In genomic region chr6:52641826-52642225, GRCh38 we compare ENCODE assay signal across 15 cellular contexts. TPM values are rescaled to one million over a fixed set of nuclear protein-coding genes. Genes with fewer than 3 reads are reported as not detected.
A peak's percentile ranks its signal among the peaks of the same experiment; 100 is the strongest.
DNase-seq lines count a peak whose midpoint lies in the region; ATAC-seq and TF ChIP-seq lines count a peak whose summit lies in the region.
"Had no signal": no experiment of that assay in that cellular context is flagged by ENCODE, and none has a peak within 500 bp of the region (broad histone marks: within the 10 kb centered on the region; RNA-seq: fewer than 3 reads in every experiment).

No MANE protein-coding gene starts in this region.

- ATAC-seq in heart left ventricle: peak in 3 of 4 donors; percentile 56 to 63 (median 58)
- no peak for ATAC-seq in GM21825 (IDR thresholded peaks at IDR 0.05; ENCODE audit: unreplicated experiment)
- ATAC-seq in GM21529 (IDR thresholded peaks at IDR 0.05; ENCODE audit: unreplicated experiment): no peak
- ATAC-seq in activated CD4-positive, CD25-positive, alpha-beta regulatory T cell treated with anti-CD3 and anti-CD28 coated beads, Interleukin-2, amount 50 U/mL, for 24 hours: no peak
- ATAC-seq: Panc1 had no signal

- no peaks in the 10 kb centered on the region for H3K9me3 Mint-ChIP-seq in endodermal cell

- in situ Hi-C loops in transverse colon (cut with MboI; ENCODE audit: low pct_ligation_motif_present in 1 of 4, low pct_unique_long_range_greater_than_20kb in 1 of 4, low sequenced_read_pairs in 3 of 4): no loop called here

- WGBS in heart left ventricle, 4 donors: 39 to 50% (median 45%) methylated on average over 3 of the region's 3 CpGs
- 89% methylated on average over 3 of the region's 3 CpGs for WGBS in endodermal cell (ENCODE audit: insufficient coverage in 1 of 2, insufficient read length in 1 of 2), 2 experiments
- WGBS in transverse colon (ENCODE audit: low coverage in 1 of 2), 2 donors: 53 to 55% methylated on average over 3 of the region's 3 CpGs

- intact Hi-C loops in heart left ventricle (cut with DNase I) (no loop called here), left ventricle myocardium inferior (cut with micrococcal nuclease) (no loop called here), transverse colon (cut with DNase I; ENCODE audit: low total_unique reads) (no loop called here)

- H3K27ac ChIP-seq in heart left ventricle (peak overlapping the region in 1 of 12 donors; percentile 69), left ventricle myocardium inferior (replicated peaks) (no peak overlapping the region), endodermal cell (ENCODE audit: low read depth, low read length) (no peak overlapping the region), transverse colon (peak overlapping the region in 1 of 4 donors; percentile 5)
- H3K27ac ChIP-seq: epithelial cell of prostate, KMS-11, parathyroid adenoma had no signal

- H3K9me3 ChIP-seq in heart left ventricle: no peaks in the 10 kb centered on the region
- H3K9me3 ChIP-seq in left ventricle myocardium inferior (replicated peaks): no peaks in the 10 kb centered on the region
- no peaks in the 10 kb centered on the region for H3K9me3 ChIP-seq in endodermal cell (ENCODE audit: control insufficient read depth, low read length)
- no peaks in the 10 kb centered on the region for H3K9me3 ChIP-seq in transverse colon

- H3K36me3 ChIP-seq in heart left ventricle (no peaks in the 10 kb centered on the region), left ventricle myocardium inferior (no peaks in the 10 kb centered on the region), endodermal cell (ENCODE audit: control insufficient read depth, insufficient read depth, low read length) (no peaks in the 10 kb centered on the region), transverse colon (no peaks in the 10 kb centered on the region)

- no peak overlapping the region for H3K9ac ChIP-seq in endodermal cell (ENCODE audit: extremely low read depth, low read length, poor library complexity, severe bottlenecking)
- H3K9ac ChIP-seq: KMS-11, parathyroid adenoma had no signal

- H3K27me3 ChIP-seq in heart left ventricle: peaks cover 0 to 13% (median 0%) of the 10 kb centered on the region in 9 donors
- peaks cover 20% of the 10 kb centered on the region for H3K27me3 ChIP-seq in left ventricle myocardium inferior (ENCODE audit: low read depth)
- no peaks in the 10 kb centered on the region for H3K27me3 ChIP-seq in endodermal cell (ENCODE audit: control insufficient read depth, insufficient read depth, low read length, poor library complexity, severe bottlenecking)
- peaks cover 5% of the 10 kb centered on the region for H3K27me3 ChIP-seq in transverse colon

- TF ChIP-seq POLR2A in heart left ventricle (IDR thresholded peaks at IDR 0.05) (no peak), transverse colon (IDR thresholded peaks at IDR 0.05) (no peak)

- peaks cover under 1% of the 10 kb centered on the region for H3K27me3 Mint-ChIP-seq in endodermal cell (ENCODE audit: insufficient read depth)

- TF ChIP-seq CTCF in heart left ventricle (IDR thresholded peaks at IDR 0.05) (no peak), left ventricle myocardium inferior (IDR thresholded peaks at IDR 0.05; ENCODE audit: borderline replicate concordance) (no peak), endodermal cell (conservative IDR thresholded peaks at IDR 0.05) (no peak), transverse colon (IDR thresholded peaks at IDR 0.05) (no peak)

- H3K36me3 Mint-ChIP-seq in endodermal cell (ENCODE audit: low read depth): no peaks in the 10 kb centered on the region

- TF ChIP-seq EP300 in transverse colon (IDR thresholded peaks at IDR 0.05; ENCODE audit: low read depth): no peak

- peaks cover 23% of the 10 kb centered on the region for H3K4me1 Mint-ChIP-seq in endodermal cell

- H3K27ac Mint-ChIP-seq in endodermal cell: no peak overlapping the region

- H3K4me1 ChIP-seq in heart left ventricle: peaks cover 0 to 22% (median 0%) of the 10 kb centered on the region in 12 donors
- no peaks in the 10 kb centered on the region for H3K4me1 ChIP-seq in left ventricle myocardium inferior
- H3K4me1 ChIP-seq in endodermal cell (ENCODE audit: control insufficient read depth, insufficient read depth, low read length): peaks cover 11% of the 10 kb centered on the region
- peaks cover 0 to 6% (median 0%) of the 10 kb centered on the region in 4 donors for H3K4me1 ChIP-seq in transverse colon
- H3K4me1 ChIP-seq: parathyroid adenoma had no signal

- DNase-seq in heart left ventricle (no peak), left ventricle myocardium inferior (no peak), NCI-H748 (lab: John Stamatoyannopoulos, UW; ENCODE audit: unreplicated experiment) (peak; percentile 87), endodermal cell (no peak), transverse colon (no peak)
- DNase-seq: activated T-cell treated with anti-CD3 and anti-CD28 coated beads, Interleukin-2, amount 50 U/mL, for 48 hours; NCI-H2171; substantia nigra had no signal

- H3K4me3 ChIP-seq in heart left ventricle (no peak overlapping the region), left ventricle myocardium inferior (no peak overlapping the region), endodermal cell (ENCODE audit: low read length) (peak overlapping the region; percentile 41), transverse colon (no peak overlapping the region)

- H3K4me3 Mint-ChIP-seq in endodermal cell: no peak overlapping the region

RNA-seq across cellular contexts. Expression of gene TMEM14A, which starts 29.1 kb away (rescaled TPM):
- total RNA-seq in heart left ventricle (10 to 100 TPM in 2 of 9 donors, 1 to 10 TPM in 7; 5.0 to 13.5 (median 8.2) TPM), left ventricle myocardium inferior (10.9 TPM), endodermal cell (10 to 100 TPM in 1 of 2 donors, 1 to 10 TPM in 1; 9.2 to 12.6 TPM), transverse colon (10 to 100 TPM in 3 of 4 donors, not detected in 1; 12.5 to 35.8 (median 19.4) TPM)
- 1 to 10 TPM; 8.0 TPM for polyA plus RNA-seq in heart left ventricle
- 32.7 TPM for polyA plus RNA-seq in endodermal cell (2013, experiment 1 of 2)
- polyA plus RNA-seq in endodermal cell (2013, experiment 2 of 2): 30.0 TPM

Comparison
In these comparisons a context has a peak if more than half of its experiments do, and no peak if none do; other contexts are left out.
1. ATAC-seq: peak in heart left ventricle (3 of 4); none in GM21825 (single experiment), GM21529 (single experiment) and activated CD4-positive, CD25-positive, alpha-beta regulatory T cell treated with anti-CD3 and anti-CD28 coated beads, Interleukin-2, amount 50 U/mL, for 24 hours (0 of 2).